ENCODE assay signal across 10 cellular contexts in the genomic region with DNA sequence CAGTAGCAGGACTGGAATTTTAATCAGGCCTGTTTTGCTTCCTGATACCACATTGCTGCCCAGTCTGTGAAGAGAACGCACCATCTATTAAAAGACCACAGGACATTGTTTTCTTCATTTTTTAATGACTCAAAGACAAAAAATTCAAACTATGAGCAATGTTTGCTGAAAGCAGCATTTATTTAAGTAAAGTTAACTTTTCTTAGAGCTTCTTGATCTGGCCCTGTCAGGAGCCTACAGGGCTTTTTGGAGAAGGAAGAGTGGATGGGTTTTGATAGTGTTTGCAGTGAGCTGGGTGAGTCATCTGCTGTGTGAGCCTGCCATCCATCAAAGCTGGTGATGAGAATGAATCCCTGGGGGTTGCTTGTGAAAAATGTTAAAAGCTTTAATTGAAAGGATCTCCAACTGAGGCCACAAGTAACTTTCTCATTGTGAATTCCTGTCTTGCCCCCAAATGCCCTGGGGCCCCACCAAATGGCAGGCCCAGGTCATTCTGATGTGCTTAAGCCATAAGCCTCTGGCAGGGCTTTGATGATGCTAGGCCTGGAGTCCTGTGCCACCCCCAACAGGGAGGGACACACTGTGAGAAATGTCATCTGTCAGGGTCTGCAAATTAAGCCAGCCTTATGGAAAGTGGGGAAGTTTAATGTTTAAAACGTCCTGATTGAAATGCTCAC.
DNase-seq lines count a peak whose midpoint lies in the region; ATAC-seq and TF ChIP-seq lines count a peak whose summit lies in the region.
"Had no signal": no experiment of that assay in that cellular context is flagged by ENCODE, and none has a peak within 500 bp of the region (broad histone marks: within the 10 kb centered on the region; RNA-seq: fewer than 3 reads in every experiment).

No MANE protein-coding gene starts in this region.

- peak overlapping the region; percentile 90 to 91 for H3K18ac ChIP-seq in mesenchymal stem cell (ENCODE audit: low read depth in 1 of 2, low read length in 2 of 2)

- peak overlapping the region; percentile 56 to 94 for H2BK12ac ChIP-seq in mesenchymal stem cell (ENCODE audit: low read length in 2 of 2)

- no peak for TF ChIP-seq CTCF in BE2C (IDR thresholded peaks at IDR 0.05; ENCODE audit: low read depth, low read length)
- TF ChIP-seq CTCF in astrocyte of the cerebellum (IDR thresholded peaks at IDR 0.05; ENCODE audit: low read depth, low read length, missing control alignments), result no peak
- no peak for TF ChIP-seq CTCF in stomach (IDR thresholded peaks at IDR 0.05)

- H3K27ac ChIP-seq in HUES64 (ENCODE audit: low read depth, low read length) (peak overlapping the region; percentile 83), mesenchymal stem cell (ENCODE audit: low read length, poor library complexity, severe bottlenecking) (peak overlapping the region; percentile 94), stomach (no peak overlapping the region)

- H2BK120ac ChIP-seq in mesenchymal stem cell (ENCODE audit: low read depth, low read length), result peak overlapping the region; percentile 94

- H4K8ac ChIP-seq in mesenchymal stem cell (ENCODE audit: low read length), result peak overlapping the region; percentile 96

- peak overlapping the region; percentile 32 to 91 for H3K4ac ChIP-seq in mesenchymal stem cell (ENCODE audit: low read depth in 1 of 2, low read length in 2 of 2)

- H2AK5ac ChIP-seq in mesenchymal stem cell (ENCODE audit: low read length, severe bottlenecking), result peak overlapping the region; percentile 96

- no peak overlapping the region for H3K14ac ChIP-seq in mesenchymal stem cell (ENCODE audit: low read length in 2 of 2)

- H3K9ac ChIP-seq in HUES64 (ENCODE audit: low read depth, low read length) (peak overlapping the region; percentile 23; the same call in 1 of the 2 replicates), mesenchymal stem cell (ENCODE audit: low read length) (peak overlapping the region; percentile 8)

- peak overlapping the region; percentile 66 for H3K4me2 ChIP-seq in mesenchymal stem cell (ENCODE audit: low read length, poor library complexity, severe bottlenecking)

- H3K9me3 ChIP-seq in BE2C (no peaks in the 10 kb centered on the region), HUES64 (ENCODE audit: insufficient read depth, low read depth, low read length) (no peaks in the 10 kb centered on the region), mesenchymal stem cell (ENCODE audit: control insufficient read depth, low read length) (no peaks in the 10 kb centered on the region), stomach (no peaks in the 10 kb centered on the region)

- peak overlapping the region; percentile 85 for H4K91ac ChIP-seq in mesenchymal stem cell (ENCODE audit: low read length)

- no peaks in the 10 kb centered on the region for H3K79me1 ChIP-seq in mesenchymal stem cell (replicated peaks; ENCODE audit: low read length, poor library complexity, severe bottlenecking)

- H3K4me1 ChIP-seq in BE2C (peaks cover 21% of the 10 kb centered on the region), HUES64 (ENCODE audit: insufficient read depth, low read length) (peaks cover 47% of the 10 kb centered on the region), mesenchymal stem cell (ENCODE audit: control insufficient read depth, insufficient read depth, low read depth, low read length) (peaks cover 9% of the 10 kb centered on the region), stomach (peaks cover 0 to 13% (median 0%) of the 10 kb centered on the region in 4 donors)

- peak; percentile 92 for DNase-seq in BE2C
- DNase-seq in astrocyte of the cerebellum (ENCODE audit: low read depth), result peak; percentile 78
- DNase-seq in mesenchymal stem cell, result peak; percentile 92
- DNase-seq in activated CD8-positive, alpha-beta memory T cell treated with anti-CD3 and anti-CD28 coated beads for 24 hours, result no peak
- no peak for DNase-seq in activated effector memory CD4-positive, alpha-beta T cell treated with anti-CD3 and anti-CD28 coated beads, Interleukin-2, amount 50 U/mL, for 16 hours
- DNase-seq in stomach, result no peak
- DNase-seq: activated CD4-positive, alpha-beta T cell treated with anti-CD3 and anti-CD28 coated beads for 4 hours; naive B cell had no signal

- peak overlapping the region; percentile 25 for H3K4me3 ChIP-seq in BE2C (ENCODE audit: low read depth, low read length)
- H3K4me3 ChIP-seq in HUES64 (ENCODE audit: low read length), result peak overlapping the region; percentile 10; the same call in 1 of the 2 replicates
- no peak overlapping the region for H3K4me3 ChIP-seq in astrocyte of the cerebellum (ENCODE audit: low read depth, low read length)
- H3K4me3 ChIP-seq in mesenchymal stem cell (ENCODE audit: insufficient read depth in 1 of 2, low read depth in 1 of 2, low read length in 2 of 2), result no peak overlapping the region
- no peak overlapping the region for H3K4me3 ChIP-seq in stomach

- H3K23ac ChIP-seq in mesenchymal stem cell (ENCODE audit: low read length in 2 of 2), result no peak overlapping the region

- WGBS in HUES64, result 28% methylated on average over 2 of the region's 2 CpGs
- 0% methylated on average over 2 of the region's 2 CpGs for WGBS in mesenchymal stem cell
- 43 to 64% (median 56%) methylated on average over 2 of the region's 2 CpGs for whole genome bisulfite sequencing in stomach, 5 donors

- H3K36me3 ChIP-seq in BE2C (no peaks in the 10 kb centered on the region), HUES64 (ENCODE audit: insufficient read depth, low read length) (no peaks in the 10 kb centered on the region), mesenchymal stem cell (ENCODE audit: control insufficient read depth in 1 of 2, insufficient read depth in 2 of 2, low read depth in 1 of 2, low read length in 2 of 2) (no peaks in the 10 kb centered on the region), stomach (no peaks in the 10 kb centered on the region)

- no peak overlapping the region for H2BK15ac ChIP-seq in mesenchymal stem cell (ENCODE audit: low read depth, poor library complexity, severe bottlenecking)

- H2BK5ac ChIP-seq in mesenchymal stem cell (ENCODE audit: low read depth, low read length, poor library complexity, severe bottlenecking), result peak overlapping the region; percentile 90

- H3K27me3 ChIP-seq in BE2C (no peaks in the 10 kb centered on the region), HUES64 (ENCODE audit: insufficient read depth, low read length) (no peaks in the 10 kb centered on the region), mesenchymal stem cell (ENCODE audit: control insufficient read depth in 1 of 2, insufficient read depth in 1 of 2, low read length in 2 of 2) (no peaks in the 10 kb centered on the region), stomach (no peaks in the 10 kb centered on the region)

- H2AFZ ChIP-seq in mesenchymal stem cell (ENCODE audit: low read depth, low read length), result peak overlapping the region; percentile 23

- no peak for TF ChIP-seq EP300 in stomach (IDR thresholded peaks at IDR 0.05)

- no peak for TF ChIP-seq POLR2A in stomach (IDR thresholded peaks at IDR 0.05)

- ATAC-seq in HG02588 (IDR thresholded peaks at IDR 0.05; ENCODE audit: unreplicated experiment), result no peak

- intact Hi-C loops in stomach (cut with DNase I; ENCODE audit: low total_unique reads), result no loop called here

- in situ Hi-C loops in astrocyte of the cerebellum (cut with HindIII; ENCODE audit: low sequenced_read_pairs), result no loop called here

Comparison
In these comparisons a context has a peak if more than half of its experiments do, and no peak if none do; other contexts are left out.
1. DNase-seq: peak in BE2C (single experiment), astrocyte of the cerebellum (single experiment) and mesenchymal stem cell (single experiment); none in activated CD8-positive, alpha-beta memory T cell treated with anti-CD3 and anti-CD28 coated beads for 24 hours (single experiment), activated effector memory CD4-positive, alpha-beta T cell treated with anti-CD3 and anti-CD28 coated beads, Interleukin-2, amount 50 U/mL, for 16 hours (single experiment) and stomach (single experiment).
2. H3K4me3 ChIP-seq: peak in BE2C (single experiment) and HUES64 (single experiment); none in astrocyte of the cerebellum (single experiment), mesenchymal stem cell (0 of 2) and stomach (0 of 4).
3. H3K27ac ChIP-seq: peak in HUES64 (single experiment) and mesenchymal stem cell (single experiment); none in stomach (0 of 5).